ENCODE assay signal across 25 cellular contexts in the genomic region with DNA sequence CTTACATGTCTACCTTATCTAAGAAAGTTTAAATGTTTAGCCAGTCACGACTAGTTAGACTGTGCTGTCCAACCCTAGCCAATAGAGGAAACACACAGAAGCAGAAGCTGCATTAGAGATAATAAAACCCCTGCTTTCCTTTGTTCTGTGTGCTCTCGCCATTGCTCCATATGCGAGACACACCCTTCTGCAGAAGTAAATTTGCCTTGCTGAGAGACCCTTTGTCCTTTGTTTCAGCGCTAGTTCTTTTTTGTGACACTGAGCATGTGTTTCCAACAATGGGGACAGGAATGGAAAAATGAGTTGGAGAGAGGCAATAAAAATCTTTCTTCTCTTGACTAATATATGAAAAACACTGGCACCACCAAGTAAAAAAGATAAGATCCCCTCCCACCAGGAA. TPM values are rescaled to one million over a fixed set of nuclear protein-coding genes. Genes with fewer than 3 reads are reported as not detected.
DNase-seq lines count a peak whose midpoint lies in the region; ATAC-seq, FAIRE-seq and TF ChIP-seq lines count a peak whose summit lies in the region.
"Had no signal": no experiment of that assay in that cellular context is flagged by ENCODE, and none has a peak within 500 bp of the region (broad histone marks: within the 10 kb centered on the region; RNA-seq: fewer than 3 reads in every experiment).

No MANE protein-coding gene starts in this region.

- in situ Hi-C loops in K562 (cut with MboI) = no loop called here

- H3K9me3 ChIP-seq in HEK293 (ENCODE audit: control insufficient read depth, insufficient read depth, low read depth, low read length) (no peaks in the 10 kb centered on the region), K562 (replicated peaks; ENCODE audit: control insufficient read depth, insufficient read depth, low read depth, low read length) (no peaks in the 10 kb centered on the region), H1 (ENCODE audit: insufficient read depth in 2 of 2, low read depth in 1 of 2, low read length in 1 of 2) (no peaks in the 10 kb centered on the region)
- H3K9me3 ChIP-seq: BE2C had no signal

- H3K27me3 Mint-ChIP-seq in activated naive CD4-positive, alpha-beta T cell treated with anti-CD3 and anti-CD28 coated beads, Interleukin-2, amount 10 ng/mL, durations not matched to agents 7 days and 5 days = no peaks in the 10 kb centered on the region

- H3K4me1 ChIP-seq in HEK293 (ENCODE audit: control insufficient read depth, insufficient read depth, low read length) = no peaks in the 10 kb centered on the region
- no peaks in the 10 kb centered on the region; a peak in 1 of 5 replicates for H3K4me1 ChIP-seq in K562 (replicated peaks in 1 of 2; ENCODE audit: control insufficient read depth in 2 of 2, insufficient read depth in 2 of 2, low read length in 2 of 2)
- H3K4me1 ChIP-seq in H1 (replicated peaks in 1 of 4; ENCODE audit: control insufficient read depth in 3 of 4, insufficient read depth in 4 of 4, low read length in 3 of 4) = peaks cover 0 to 3% (median 0%) of the 10 kb centered on the region in 4 experiments; a peak in 1 of 7 replicates
- H3K4me1 ChIP-seq: BE2C had no signal

- DNase-seq in K562 (ENCODE audit: extremely low read depth in 1 of 4, low spot score in 3 of 4) (no peak), H1 (ENCODE audit: low read depth in 1 of 2, low spot score in 2 of 2) (no peak), Right ventricle myocardium inferior (ENCODE audit: missing footprints) (no peak), GM19238 (ENCODE audit: insufficient read length, low spot score) (no peak)
- DNase-seq in activated naive CD4-positive, alpha-beta T cell treated with anti-CD3 and anti-CD28 coated beads, Interleukin-2, amount 10 ng/mL, durations not matched to agents 7 days and 5 days = no peak
- DNase-seq: 8988T; ACHN; BE2C; C1 segment of cervical spinal cord; CD4-positive, alpha-beta memory T cell; CD4-positive, CD25-positive, alpha-beta regulatory T cell; CD8-positive, alpha-beta memory T cell; COR-L47; DMS79 treated with DMSO at 0.1 percent for 48 hours; GF-D8 had no signal

- H2AFZ ChIP-seq in K562 (ENCODE audit: low read depth, low read length) = no peak overlapping the region
- H2AFZ ChIP-seq in H1 (ENCODE audit: low read length) = peak overlapping the region; percentile 61; the same call in 1 of the 2 replicates

- H3K79me2 ChIP-seq in K562 (ENCODE audit: control insufficient read depth, insufficient read depth, low read length) = no peaks in the 10 kb centered on the region
- H3K79me2 ChIP-seq in H1 (ENCODE audit: control insufficient read depth in 1 of 2, insufficient read depth in 2 of 2, low read length in 2 of 2) = no peaks in the 10 kb centered on the region; a peak in 1 of 4 replicates

- 0 out of 2 replicates have a peak overlapping the region, but pooled peaks have one; percentile 75 for H2BK20ac ChIP-seq in H1 (ENCODE audit: low read length)

- H3K9me1 ChIP-seq in K562 (ENCODE audit: control insufficient read depth, insufficient read depth, low read length) = no peaks in the 10 kb centered on the region

- H3K27ac Mint-ChIP-seq in activated naive CD4-positive, alpha-beta T cell treated with anti-CD3 and anti-CD28 coated beads, Interleukin-2, amount 10 ng/mL, durations not matched to agents 7 days and 5 days = no peak overlapping the region
- H3K27ac Mint-ChIP-seq: CD4-positive, alpha-beta memory T cell; CD4-positive, CD25-positive, alpha-beta regulatory T cell; CD8-positive, alpha-beta memory T cell had no signal

- H4K20me1 ChIP-seq in K562 (replicated peaks; ENCODE audit: control insufficient read depth, insufficient read depth, low read length) (no peaks in the 10 kb centered on the region), H1 (replicated peaks in 1 of 2; ENCODE audit: control insufficient read depth in 1 of 2, insufficient read depth in 2 of 2, low read length in 2 of 2) (no peaks in the 10 kb centered on the region)
- H4K20me1 ChIP-seq: BLaER1 had no signal

- H3K27ac ChIP-seq in HEK293 (ENCODE audit: extremely low read depth, low read depth, low read length) (no peak overlapping the region), K562 (ENCODE audit: extremely low read depth, low read depth, low read length) (no peak overlapping the region), H1 (ENCODE audit: low read depth, low read length) (no peak overlapping the region)
- H3K27ac ChIP-seq: BLaER1 had no signal

- H4K91ac ChIP-seq in H1 (replicated peaks; ENCODE audit: insufficient read length, low read length) = no peak overlapping the region

- H3K4me3 Mint-ChIP-seq in activated naive CD4-positive, alpha-beta T cell treated with anti-CD3 and anti-CD28 coated beads, Interleukin-2, amount 10 ng/mL, durations not matched to agents 7 days and 5 days = no peak overlapping the region
- H3K4me3 Mint-ChIP-seq: CD14-positive monocyte; CD4-positive, CD25-positive, alpha-beta regulatory T cell; CD8-positive, alpha-beta memory T cell had no signal

- H2AK5ac ChIP-seq in H1 (ENCODE audit: low read depth, low read length) = no peak overlapping the region

- no peak overlapping the region for H3K23ac ChIP-seq in H1 (ENCODE audit: insufficient read length)

- no peak for TF ChIP-seq RAD21 in K562 (CRISPR knock-in tag; conservative IDR thresholded peaks at IDR 0.05 in 1 of 2, IDR thresholded peaks at IDR 0.05 in 1 of 2)
- TF ChIP-seq RAD21 in H1 (IDR thresholded peaks at IDR 0.05 in 1 of 2, conservative IDR thresholded peaks at IDR 0.05 in 1 of 2; ENCODE audit: low read depth in 2 of 2, low read length in 2 of 2) = no peak

- no peaks in the 10 kb centered on the region for H3K23me2 ChIP-seq in H1 (ENCODE audit: low read depth, low read length)

- FAIRE-seq in K562 (lab: Jason Lieb, UNC) (no peak), H1 (lab: Jason Lieb, UNC) (no peak)
- FAIRE-seq: A204.1, G401.6, GM12891, GM19239 had no signal

- no peak for TF ChIP-seq POLR2A in K562 (conservative IDR thresholded peaks at IDR 0.05)
- TF ChIP-seq POLR2A in H1 (IDR thresholded peaks at IDR 0.05; ENCODE audit: control extremely low read depth in 1 of 2, low read depth in 2 of 2, low read length in 2 of 2) = no peak
- no peak for TF ChIP-seq POLR2A in GM18505 (IDR thresholded peaks at IDR 0.05; ENCODE audit: borderline replicate concordance, extremely low read depth, insufficient read depth, insufficient read length)

- CTCF ChIA-PET in HEK293 (lab: Yijun Ruan, JAX) (no interaction called here), K562 (lab: Yijun Ruan, JAX; ENCODE audit: low intra/inter-chr PET ratio) (no interaction called here), H1 (lab: Charles Lee; ENCODE audit: partially characterized antibody) (no interaction called here)
- CTCF ChIA-PET in activated naive CD4-positive, alpha-beta T cell treated with anti-CD3 and anti-CD28 coated beads, Interleukin-2, amount 10 ng/mL, durations not matched to agents 7 days and 5 days (lab: Charles Lee) = no interaction called here

- H2BK5ac ChIP-seq in H1 (ENCODE audit: low read depth, low read length) = no peak overlapping the region

- no peak overlapping the region for H3K4me2 ChIP-seq in K562 (ENCODE audit: insufficient read depth, low read length)
- H3K4me2 ChIP-seq in H1 (ENCODE audit: insufficient read depth in 1 of 2, low read depth in 2 of 2, low read length in 2 of 2) = no peak overlapping the region
- H3K4me2 ChIP-seq: BLaER1 had no signal

- 22% methylated on average over 4 of the region's 4 CpGs for WGBS in K562 (ENCODE audit: insufficient coverage, low coverage, missing lambda C conversion rate)
- 85% methylated on average over 4 of the region's 4 CpGs; no CpG with 5 or more reads in 1 of the 2 experiments for WGBS in H1 (ENCODE audit: extremely low coverage in 1 of 2, insufficient coverage in 1 of 2, insufficient read length in 1 of 2, insufficient replicate concordance in 2 of 2, low coverage in 1 of 2, low lambda C conversion rate in 2 of 2, missing lambda C conversion rate in 1 of 2), 2 experiments

- no peak overlapping the region for H3K4me3 ChIP-seq in HEK293 (ENCODE audit: low read depth, low read length)
- H3K4me3 ChIP-seq in K562 = no peak overlapping the region
- no peak overlapping the region for H3K4me3 ChIP-seq in H1 (ENCODE audit: extremely low read depth in 1 of 4, insufficient read depth in 2 of 4, low read depth in 3 of 4, low read length in 4 of 4)
- H3K4me3 ChIP-seq: BLaER1 had no signal

- POLR2A ChIA-PET in HEK293 (lab: Yijun Ruan, JAX) = no interaction called here
- POLR2A ChIA-PET in K562 (lab: Yijun Ruan, JAX) = interaction anchor here (0.6 to 0.8 kb wide), 2 partner anchors 232 to 474 kb away, joined by 3 read pairs; no protein-coding TSS in a partner anchor
- POLR2A ChIA-PET in H1 (lab: Charles Lee; ENCODE audit: partially characterized antibody) = no interaction called here

- no peaks in the 10 kb centered on the region for H3K9me3 Mint-ChIP-seq in activated naive CD4-positive, alpha-beta T cell treated with anti-CD3 and anti-CD28 coated beads, Interleukin-2, amount 10 ng/mL, durations not matched to agents 7 days and 5 days

- no peaks in the 10 kb centered on the region for H3K4me1 Mint-ChIP-seq in activated naive CD4-positive, alpha-beta T cell treated with anti-CD3 and anti-CD28 coated beads, Interleukin-2, amount 10 ng/mL, durations not matched to agents 7 days and 5 days
- H3K4me1 Mint-ChIP-seq: CD4-positive, alpha-beta memory T cell; CD4-positive, CD25-positive, alpha-beta regulatory T cell; CD8-positive, alpha-beta memory T cell had no signal

- intact Hi-C loops in K562 (cut with micrococcal nuclease) = loop anchor here (10.0 kb wide), 1 partner anchor 494 kb away; a partner anchor contains a TSS
- intact Hi-C loops in Right ventricle myocardium inferior (cut with DNase I) = no loop called here

- H3K14ac ChIP-seq in H1 (ENCODE audit: insufficient read length) = no peak overlapping the region

- no peaks in the 10 kb centered on the region for H3K79me1 ChIP-seq in H1 (ENCODE audit: low read depth, low read length)

- H3K9ac ChIP-seq in K562 (ENCODE audit: insufficient read depth in 1 of 2, low read depth in 2 of 2, low read length in 2 of 2) (no peak overlapping the region), H1 (replicated peaks in 1 of 4; ENCODE audit: extremely low read depth in 1 of 4, low read depth in 3 of 4, low read length in 3 of 4) (no peak overlapping the region)
- H3K9ac ChIP-seq: BLaER1 had no signal

- TF ChIP-seq CTCF in HEK293 (tag by site-specific recombination; IDR thresholded peaks at IDR 0.05) (no peak), K562 (IDR thresholded peaks at IDR 0.05 in 2 of 3, conservative IDR thresholded peaks at IDR 0.05 in 1 of 3; ENCODE audit: insufficient read depth in 2 of 3, low read depth in 1 of 3, low read length in 3 of 3) (no peak), H1 (IDR thresholded peaks at IDR 0.05; ENCODE audit: control extremely low read depth in 1 of 3, insufficient read depth in 1 of 3, low read depth in 1 of 3, low read length in 3 of 3) (no peak)

- H2BK12ac ChIP-seq in H1 (ENCODE audit: low read depth, low read length) = no peak overlapping the region

- no peak overlapping the region for H2BK15ac ChIP-seq in H1 (ENCODE audit: low read length)

- no peak overlapping the region for H3K56ac ChIP-seq in H1 (replicated peaks; ENCODE audit: insufficient read length, low read depth, low read length)

- no peaks in the 10 kb centered on the region for H3K36me3 Mint-ChIP-seq in activated naive CD4-positive, alpha-beta T cell treated with anti-CD3 and anti-CD28 coated beads, Interleukin-2, amount 10 ng/mL, durations not matched to agents 7 days and 5 days
- H3K36me3 Mint-ChIP-seq: CD4-positive, alpha-beta memory T cell; CD4-positive, CD25-positive, alpha-beta regulatory T cell; CD8-positive, alpha-beta memory T cell had no signal

- no peak overlapping the region for H4K8ac ChIP-seq in H1 (ENCODE audit: extremely low read depth, insufficient read depth, low read length)

- no TSS peak for BruUV-seq in K562 (replicated peaks; lab: Mats Ljungman, UMichigan)

- H2BK120ac ChIP-seq in H1 (replicated peaks; ENCODE audit: low read depth, low read length) = no peak overlapping the region

- H3K27me3 ChIP-seq in K562 (ENCODE audit: control insufficient read depth in 2 of 2, insufficient read depth in 2 of 2, low read length in 2 of 2) (no peaks in the 10 kb centered on the region), H1 (replicated peaks in 1 of 4; ENCODE audit: control insufficient read depth in 3 of 4, extremely low read depth in 1 of 4, insufficient read depth in 3 of 4, low read length in 3 of 4) (no peaks in the 10 kb centered on the region)
- H3K27me3 ChIP-seq: BE2C, BLaER1 had no signal

- no peak overlapping the region for H3K4ac ChIP-seq in H1 (replicated peaks; ENCODE audit: insufficient read length, low read depth, low read length)

- H3K18ac ChIP-seq in H1 (ENCODE audit: extremely low read depth, low read length) = no peak overlapping the region

- H3K36me3 ChIP-seq in HEK293 (ENCODE audit: control insufficient read depth in 2 of 2, insufficient read depth in 1 of 2, low read length in 2 of 2) (no peaks in the 10 kb centered on the region), K562 (ENCODE audit: control insufficient read depth, insufficient read depth, low read length) (no peaks in the 10 kb centered on the region), H1 (ENCODE audit: control insufficient read depth in 2 of 4, insufficient read depth in 4 of 4, low read length in 3 of 4) (no peaks in the 10 kb centered on the region)
- H3K36me3 ChIP-seq: BE2C, BLaER1 had no signal

- no peak overlapping the region for H4K5ac ChIP-seq in H1 (ENCODE audit: insufficient read length, low read depth, low read length)

- ATAC-seq in K562 (no peak), Right ventricle myocardium inferior (no peak), GM18505 (IDR thresholded peaks at IDR 0.05; ENCODE audit: unreplicated experiment) (no peak)

- TF ChIP-seq EP300 in K562 (IDR thresholded peaks at IDR 0.05; ENCODE audit: low read length) = no peak
- TF ChIP-seq EP300 in H1 (IDR thresholded peaks at IDR 0.05; ENCODE audit: borderline replicate concordance in 1 of 2, low read depth in 2 of 2, low read length in 2 of 2) = no peak

RNA-seq across cellular contexts. Expression of a gene that starts 18.1 kb away (rescaled TPM):
- not detected in 2 replicates for total RNA-seq in K562 (2011; cell fraction: chromatin; rRNA removed; ENCODE audit: low replicate concordance)
- not detected in 2 replicates for total RNA-seq in K562 (2011; cell fraction: nucleolus; rRNA removed)
- total RNA-seq in K562 (2011; cell fraction: nucleoplasm; rRNA removed) = not detected in 2 replicates
- total RNA-seq in K562 (2014; rRNA removed) (0.24 and 0.36 TPM in 2 replicates), K562 (2014; rRNA removed; fragmentation: Illumina TruSeq; extraction: Trizol) (0.32 TPM in 1 of 2 replicates, not detected in the other), K562 (2015; rRNA removed; fragmentation: Illumina TruSeq; extraction: Trizol) (0.65 and 0.87 TPM in 2 replicates), K562 (2021) (0.33 TPM in 1 of 2 replicates, not detected in the other), Right ventricle myocardium inferior (1.3 TPM)
- polyA plus RNA-seq in K562 (2011; rRNA removed) (0.27 TPM in 1 of 2 replicates, not detected in the other), K562 (2014; fragmentation: Illumina TruSeq; extraction: Trizol) (0.14 and 0.36 TPM in 2 replicates), K562 (2014; fragmentation: Nextera tagmentation; extraction: Ambion mirVana) (under 1 TPM; 0.11 to 0.22 TPM), K562 (2014; rRNA removed) (0.27 and 0.81 TPM in 2 replicates), H1 (2011; rRNA removed) (not detected in 2 replicates)
- not detected in 2 replicates for polyA plus RNA-seq in K562 (2011; cell fraction: cytosol; rRNA removed)
- 0.16 and 1.2 TPM in 2 replicates for polyA plus RNA-seq in K562 (2011; cell fraction: nucleus; rRNA removed)
- 0.61 and 1.3 TPM in 2 replicates for polyA plus RNA-seq in K562 (2012)
- 0.84 TPM in 1 of 2 replicates, not detected in the other for polyA minus RNA-seq in K562 (2011; rRNA and poly(A)+ RNA removed)
- not detected in 2 replicates for polyA minus RNA-seq in K562 (2011; cell fraction: cytosol; rRNA and poly(A)+ RNA removed)
- polyA minus RNA-seq in K562 (2011; cell fraction: nucleus; rRNA and poly(A)+ RNA removed) = 2.4 TPM in 1 of 2 replicates, not detected in the other
- not detected in 2 replicates for total RNA-seq in H1 (2021; fragmentation: NEBNext Ultra II Directional; extraction: Animal tissue kit (Norgen Biotek cat#: 25700))
- not detected for polyA plus RNA-seq in H1 (2011; cell fraction: cytosol; rRNA removed)
- polyA plus RNA-seq in H1 (2011; cell fraction: nucleus; rRNA removed) = 0.17 TPM
- polyA plus RNA-seq in H1 (2012, experiment 1 of 2) = not detected in 4 replicates
- polyA plus RNA-seq in H1 (2012, experiment 2 of 2) = not detected
- polyA plus RNA-seq in H1 (2013, experiment 1 of 2) = not detected
- polyA plus RNA-seq in H1 (2013, experiment 2 of 2) = 0.11 TPM
- not detected in 2 replicates for polyA minus RNA-seq in H1 (2011; rRNA and poly(A)+ RNA removed)
- not detected for polyA minus RNA-seq in H1 (2011; cell fraction: cytosol; rRNA and poly(A)+ RNA removed)
- not detected for polyA minus RNA-seq in H1 (2011; cell fraction: nucleus; rRNA and poly(A)+ RNA removed)
- total RNA-seq: A673; CD4-positive, alpha-beta memory T cell; CD8-positive, alpha-beta memory T cell had no signal
- polyA plus RNA-seq: AG04450; CD4-positive, alpha-beta memory T cell; CD4-positive, CD25-positive, alpha-beta regulatory T cell; CD8-positive, alpha-beta memory T cell had no signal

RNA-seq across cellular contexts. Expression of a gene that starts 19.5 kb away (rescaled TPM):
- total RNA-seq in K562 (2011; cell fraction: chromatin; rRNA removed; ENCODE audit: low replicate concordance) = not detected in 2 replicates
- 0.39 TPM in 1 of 2 replicates, not detected in the other for total RNA-seq in K562 (2011; cell fraction: nucleolus; rRNA removed)
- 0.81 TPM in 1 of 2 replicates, not detected in the other for total RNA-seq in K562 (2011; cell fraction: nucleoplasm; rRNA removed)
- 7.4 and 8.2 TPM in 2 replicates for total RNA-seq in K562 (2014; rRNA removed)
- 10.0 and 10.1 TPM in 2 replicates for total RNA-seq in K562 (2014; rRNA removed; fragmentation: Illumina TruSeq; extraction: Trizol)
- total RNA-seq in K562 (2015; rRNA removed; fragmentation: Illumina TruSeq; extraction: Trizol) = 12.0 and 13.1 TPM in 2 replicates
- 10.7 and 11.2 TPM in 2 replicates for total RNA-seq in K562 (2021)
- polyA plus RNA-seq in K562 (2011; rRNA removed) = 0.77 and 101 TPM in 2 replicates
- 0.45 and 83.5 TPM in 2 replicates for polyA plus RNA-seq in K562 (2011; cell fraction: cytosol; rRNA removed)
- polyA plus RNA-seq in K562 (2011; cell fraction: nucleus; rRNA removed) = 0.21 and 52.5 TPM in 2 replicates
- polyA plus RNA-seq in K562 (2012) = 7.2 and 8.2 TPM in 2 replicates
- polyA plus RNA-seq in K562 (2014; fragmentation: Illumina TruSeq; extraction: Trizol) = 8.6 and 9.3 TPM in 2 replicates
- 10 to 100 TPM; 40.0 to 41.4 TPM for polyA plus RNA-seq in K562 (2014; fragmentation: Nextera tagmentation; extraction: Ambion mirVana)
- polyA plus RNA-seq in K562 (2014; rRNA removed) = 5.8 and 10.0 TPM in 2 replicates
- polyA minus RNA-seq in K562 (2011; rRNA and poly(A)+ RNA removed) = 0.32 and 63.7 TPM in 2 replicates
- polyA minus RNA-seq in K562 (2011; cell fraction: cytosol; rRNA and poly(A)+ RNA removed) = 18.3 TPM in 1 of 2 replicates, not detected in the other
- polyA minus RNA-seq in K562 (2011; cell fraction: nucleus; rRNA and poly(A)+ RNA removed) = 50.8 TPM in 1 of 2 replicates, not detected in the other
- total RNA-seq in H1 (2021; fragmentation: NEBNext Ultra II Directional; extraction: Animal tissue kit (Norgen Biotek cat#: 25700)) = not detected in 2 replicates
- not detected in 2 replicates for polyA plus RNA-seq in H1 (2011; rRNA removed)
- not detected for polyA plus RNA-seq in H1 (2011; cell fraction: cytosol; rRNA removed)
- not detected for polyA plus RNA-seq in H1 (2011; cell fraction: nucleus; rRNA removed)
- polyA plus RNA-seq in H1 (2012, experiment 1 of 2) = not detected in 4 replicates
- polyA plus RNA-seq in H1 (2012, experiment 2 of 2) = not detected
- not detected for polyA plus RNA-seq in H1 (2013, experiment 1 of 2)
- not detected for polyA plus RNA-seq in H1 (2013, experiment 2 of 2)
- polyA minus RNA-seq in H1 (2011; rRNA and poly(A)+ RNA removed) = not detected in 2 replicates
- polyA minus RNA-seq in H1 (2011; cell fraction: cytosol; rRNA and poly(A)+ RNA removed) = not detected
- polyA minus RNA-seq in H1 (2011; cell fraction: nucleus; rRNA and poly(A)+ RNA removed) = not detected
- 23.8 TPM for total RNA-seq in Right ventricle myocardium inferior
- total RNA-seq: A673; CD4-positive, CD25-positive, alpha-beta regulatory T cell had no signal
- polyA plus RNA-seq: AG04450; CD4-positive, alpha-beta memory T cell; CD4-positive, CD25-positive, alpha-beta regulatory T cell; CD8-positive, alpha-beta memory T cell had no signal
